1 cellular context compared by ENCODE assay signal in the genomic region with DNA sequence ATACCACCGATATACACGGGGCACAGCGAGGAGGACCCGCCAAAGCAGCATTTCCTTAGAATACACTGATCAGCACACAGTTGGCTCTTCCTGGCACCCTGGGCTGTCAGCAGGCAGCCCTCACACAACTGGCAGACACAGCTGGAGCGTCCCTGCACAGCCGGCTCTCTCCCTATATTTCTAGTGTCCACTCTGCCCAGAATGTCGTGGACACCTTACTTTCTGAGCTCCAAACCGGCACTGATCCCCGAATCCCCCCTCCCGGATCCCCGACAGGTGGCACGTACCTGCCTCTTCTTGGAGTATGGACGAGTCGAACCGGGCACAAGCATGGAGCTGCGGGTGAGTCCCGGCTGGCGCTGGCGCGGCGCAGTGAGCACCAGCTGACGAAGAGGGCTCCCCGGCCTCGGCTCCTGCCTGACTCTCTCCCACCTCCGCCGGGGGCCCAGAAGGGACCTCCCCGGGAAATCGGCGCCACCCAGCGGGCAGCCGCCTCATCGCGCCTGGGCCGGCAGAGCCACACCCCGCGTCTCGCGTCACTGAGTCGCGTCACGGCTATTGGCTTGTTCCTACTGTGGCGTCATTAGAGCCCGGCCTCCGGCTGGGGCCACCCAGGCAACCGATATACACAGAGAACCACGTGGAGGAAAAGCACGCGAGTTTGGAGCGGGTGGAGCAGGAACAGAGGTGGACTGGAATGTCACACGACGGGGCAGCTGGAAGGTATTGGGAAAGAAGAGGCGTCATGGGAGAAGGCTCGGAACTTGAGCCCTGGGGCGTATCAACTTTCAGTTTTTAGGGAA.
TF ChIP-seq lines count a peak whose summit lies in the region.

A gene with protein sequence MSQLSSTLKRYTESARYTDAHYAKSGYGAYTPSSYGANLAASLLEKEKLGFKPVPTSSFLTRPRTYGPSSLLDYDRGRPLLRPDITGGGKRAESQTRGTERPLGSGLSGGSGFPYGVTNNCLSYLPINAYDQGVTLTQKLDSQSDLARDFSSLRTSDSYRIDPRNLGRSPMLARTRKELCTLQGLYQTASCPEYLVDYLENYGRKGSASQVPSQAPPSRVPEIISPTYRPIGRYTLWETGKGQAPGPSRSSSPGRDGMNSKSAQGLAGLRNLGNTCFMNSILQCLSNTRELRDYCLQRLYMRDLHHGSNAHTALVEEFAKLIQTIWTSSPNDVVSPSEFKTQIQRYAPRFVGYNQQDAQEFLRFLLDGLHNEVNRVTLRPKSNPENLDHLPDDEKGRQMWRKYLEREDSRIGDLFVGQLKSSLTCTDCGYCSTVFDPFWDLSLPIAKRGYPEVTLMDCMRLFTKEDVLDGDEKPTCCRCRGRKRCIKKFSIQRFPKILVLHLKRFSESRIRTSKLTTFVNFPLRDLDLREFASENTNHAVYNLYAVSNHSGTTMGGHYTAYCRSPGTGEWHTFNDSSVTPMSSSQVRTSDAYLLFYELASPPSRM (minus strand): TSS at position 505 of the 803 bp plus-strand sequence. CDS start 8,210 bp downstream, outside the sequence.

TF ChIP-seq in H1, 55 proteins besides CTCF, POLR2A, EP300 and RAD21 (continued from another document):
- TF ChIP-seq, protein P1, sequence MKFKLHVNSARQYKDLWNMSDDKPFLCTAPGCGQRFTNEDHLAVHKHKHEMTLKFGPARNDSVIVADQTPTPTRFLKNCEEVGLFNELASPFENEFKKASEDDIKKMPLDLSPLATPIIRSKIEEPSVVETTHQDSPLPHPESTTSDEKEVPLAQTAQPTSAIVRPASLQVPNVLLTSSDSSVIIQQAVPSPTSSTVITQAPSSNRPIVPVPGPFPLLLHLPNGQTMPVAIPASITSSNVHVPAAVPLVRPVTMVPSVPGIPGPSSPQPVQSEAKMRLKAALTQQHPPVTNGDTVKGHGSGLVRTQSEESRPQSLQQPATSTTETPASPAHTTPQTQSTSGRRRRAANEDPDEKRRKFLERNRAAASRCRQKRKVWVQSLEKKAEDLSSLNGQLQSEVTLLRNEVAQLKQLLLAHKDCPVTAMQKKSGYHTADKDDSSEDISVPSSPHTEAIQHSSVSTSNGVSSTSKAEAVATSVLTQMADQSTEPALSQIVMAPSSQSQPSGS (IDR thresholded peaks at IDR 0.05; ENCODE audit: low read length) = peak; percentile 51; the same call in 1 of the 2 replicates
- no peak for TF ChIP-seq TBP (IDR thresholded peaks at IDR 0.05; ENCODE audit: low read depth, low read length)
- peak; percentile 43; the same call in 1 of the 2 replicates for TF ChIP-seq BACH1 (IDR thresholded peaks at IDR 0.05; ENCODE audit: low read length)
- TF ChIP-seq NRF1 (IDR thresholded peaks at IDR 0.05; ENCODE audit: low read depth, low read length) = no peak
- TF ChIP-seq SIRT6 (IDR thresholded peaks at IDR 0.05; ENCODE audit: low read length) = no peak
- TF ChIP-seq JUN (IDR thresholded peaks at IDR 0.05; ENCODE audit: low read depth, low read length) = no peak
TF ChIP-seq in H1: peak in this region for 16.
